Comparison of ENCODE assay signal across 1 cellular context in genomic region chr17:76264755-76265623, GRCh38.
TF ChIP-seq lines count a peak whose summit lies in the region.

TSS of gene UBALD2 (plus strand) at chr17:76265348. CDS start at chr17:76265506, 158 bp downstream.

TF ChIP-seq in K562, 482 proteins besides CTCF, POLR2A, EP300 and RAD21 (continued from another document and continues in another):
- TF ChIP-seq BRF2 (IDR thresholded peaks at IDR 0.05; ENCODE audit: borderline replicate concordance, insufficient read depth, insufficient read length) (no peak), ZBTB8A (IDR thresholded peaks at IDR 0.05; ENCODE audit: partially characterized antibody) (no peak), NFE2L1 (tag; IDR thresholded peaks at IDR 0.05; ENCODE audit: borderline replicate concordance, low read depth) (no peak), MEIS2 (IDR thresholded peaks at IDR 0.05; ENCODE audit: partially characterized antibody) (no peak), BDP1 (IDR thresholded peaks at IDR 0.05; ENCODE audit: insufficient read depth, insufficient read length) (no peak), ZNF57 (CRISPR knock-in tag; IDR thresholded peaks at IDR 0.05) (no peak), HMBOX1 (IDR thresholded peaks at IDR 0.05) (no peak), ZNF239 (CRISPR knock-in tag; IDR thresholded peaks at IDR 0.05) (no peak), ZNF512 (tag; IDR thresholded peaks at IDR 0.05) (no peak), MXD1 (CRISPR knock-in tag; IDR thresholded peaks at IDR 0.05; ENCODE audit: borderline replicate concordance, poor library complexity, severe bottlenecking) (no peak), MECOM (CRISPR knock-in tag; IDR thresholded peaks at IDR 0.05) (no peak), USF1 (CRISPR knock-in tag; IDR thresholded peaks at IDR 0.05) (no peak), ZBTB17 (CRISPR knock-in tag; IDR thresholded peaks at IDR 0.05) (no peak), SNRNP70 (optimal IDR thresholded peaks at IDR 0.05; ENCODE audit: low read depth, low read length) (no peak), ATF1 (CRISPR knock-in tag; IDR thresholded peaks at IDR 0.05) (no peak), ATF1 (tag; IDR thresholded peaks at IDR 0.05) (peak; percentile 90), SIRT6 (IDR thresholded peaks at IDR 0.05; ENCODE audit: low read depth, low read length) (no peak), ZBTB5 (IDR thresholded peaks at IDR 0.05) (no peak), RBM14 (IDR thresholded peaks at IDR 0.05; ENCODE audit: borderline replicate concordance, insufficient read depth, low read depth, low read length) (no peak), ZNF354B (CRISPR knock-in tag; IDR thresholded peaks at IDR 0.05) (no peak), ESRRA (IDR thresholded peaks at IDR 0.05; ENCODE audit: borderline replicate concordance, low read depth) (peak; percentile 64; the same call in 1 of the 2 replicates), PHB (CRISPR knock-in tag; IDR thresholded peaks at IDR 0.05) (no peak), ZNF764 (CRISPR knock-in tag; IDR thresholded peaks at IDR 0.05; ENCODE audit: low read depth) (no peak), POLR2H (tag; IDR thresholded peaks at IDR 0.05; ENCODE audit: low read depth) (peak; percentile 93), RBM34 (IDR thresholded peaks at IDR 0.05; ENCODE audit: borderline replicate concordance, insufficient read depth, low read length) (0 out of 2 replicates have a peak, but pooled peaks have one; percentile 58), CHD7 (IDR thresholded peaks at IDR 0.05; ENCODE audit: low read depth, low read length) (no peak), E2F3 (CRISPR knock-in tag; IDR thresholded peaks at IDR 0.05) (no peak), ZBTB34 (CRISPR knock-in tag; IDR thresholded peaks at IDR 0.05) (no peak), COPS2 (conservative IDR thresholded peaks at IDR 0.05) (no peak), HNRNPLL (IDR thresholded peaks at IDR 0.05; ENCODE audit: low read depth, low read length, poor library complexity, severe bottlenecking) (peak; percentile 74), SREBF1 (IDR thresholded peaks at IDR 0.05; ENCODE audit: borderline replicate concordance, low read depth, low read length) (no peak), BCLAF1 (IDR thresholded peaks at IDR 0.05; ENCODE audit: borderline replicate concordance in 1 of 2, control insufficient read depth in 1 of 2, low read depth in 2 of 2, low read length in 1 of 2) (no peak), SPI1 (IDR thresholded peaks at IDR 0.05; ENCODE audit: borderline replicate concordance, low read depth, low read length) (no peak), DMBX1 (CRISPR knock-in tag; IDR thresholded peaks at IDR 0.05; ENCODE audit: borderline replicate concordance) (no peak; the same call in 1 of the 2 replicates), ERF (CRISPR knock-in tag; IDR thresholded peaks at IDR 0.05) (no peak), IFI16 (CRISPR knock-in tag; IDR thresholded peaks at IDR 0.05) (no peak), SNAPC5 (CRISPR knock-in tag; IDR thresholded peaks at IDR 0.05) (no peak)
